In genomic region chr12:121261397-121261796, GRCh38 we compare ENCODE assay signal across 16 cellular contexts. TPM values are rescaled to one million over a fixed set of nuclear protein-coding genes. Genes with fewer than 3 reads are reported as not detected.
A peak's percentile ranks its signal among the peaks of the same experiment; 100 is the strongest.
DNase-seq lines count a peak whose midpoint lies in the region; ATAC-seq and TF ChIP-seq lines count a peak whose summit lies in the region.
"Had no signal": no experiment of that assay in that cellular context is flagged by ENCODE, and none has a peak within 500 bp of the region (broad histone marks: within the 10 kb centered on the region; RNA-seq: fewer than 3 reads in every experiment).

No MANE protein-coding gene starts in this region.

- ATAC-seq in WTC11, result no peak
- no peak for ATAC-seq in T-cell (replicated peaks in 1 of 4)
- ATAC-seq: GM12878 had no signal

- CTCF ChIA-PET in activated CD4-positive, alpha-beta T cell treated with anti-CD3 and anti-CD28 coated beads, Interleukin-2, amount 10 ng/mL, durations not matched to agents 7 days and 5 days (lab: Charles Lee), result no interaction called here
- CTCF ChIA-PET in WTC11 (lab: Charles Lee) (no interaction called here), T-cell (lab: Charles Lee) (interaction anchor here in 1 of 2 donors (0.5 kb wide), 1 partner anchor 67 kb away, joined by 7 read pairs; no protein-coding TSS in a partner anchor)

- peak overlapping the region; percentile 4 for H3K27ac Mint-ChIP-seq in activated CD4-positive, alpha-beta T cell treated with anti-CD3 and anti-CD28 coated beads, Interleukin-2, amount 10 ng/mL, durations not matched to agents 7 days and 5 days
- H3K27ac Mint-ChIP-seq in WTC11 (peak overlapping the region; percentile 44; the same call in 1 of the 2 replicates), neural crest cell (ENCODE audit: unreplicated experiment) (peak overlapping the region; percentile 1), T-cell (no peak overlapping the region)
- H3K27ac Mint-ChIP-seq: CD4-positive, alpha-beta T cell had no signal

- H3K4me3 Mint-ChIP-seq in activated CD4-positive, alpha-beta T cell treated with anti-CD3 and anti-CD28 coated beads, Interleukin-2, amount 10 ng/mL, durations not matched to agents 7 days and 5 days, result no peak overlapping the region
- H3K4me3 Mint-ChIP-seq in WTC11 (no peak overlapping the region), neural crest cell (no peak overlapping the region), T-cell (no peak overlapping the region)
- H3K4me3 Mint-ChIP-seq: CD4-positive, alpha-beta T cell had no signal

- H3K4me3 ChIP-seq in GM12864 (ENCODE audit: low read depth, low read length), result no peak overlapping the region
- H3K4me3 ChIP-seq: A549, GM12878, HAP-1 had no signal

- no peaks in the 10 kb centered on the region for H3K9me3 Mint-ChIP-seq in activated CD4-positive, alpha-beta T cell treated with anti-CD3 and anti-CD28 coated beads, Interleukin-2, amount 10 ng/mL, durations not matched to agents 7 days and 5 days
- H3K9me3 Mint-ChIP-seq in WTC11, result no peaks in the 10 kb centered on the region
- no peaks in the 10 kb centered on the region for H3K9me3 Mint-ChIP-seq in neural crest cell
- H3K9me3 Mint-ChIP-seq in T-cell, result no peaks in the 10 kb centered on the region
- H3K9me3 Mint-ChIP-seq: CD4-positive, alpha-beta T cell had no signal

- TF ChIP-seq CTCF in GM12864 (IDR thresholded peaks at IDR 0.05; ENCODE audit: low read depth, low read length, missing control alignments), result peak; percentile 8
- no peak for TF ChIP-seq CTCF in WTC11 (IDR thresholded peaks at IDR 0.05)
- TF ChIP-seq CTCF in neural crest cell (conservative IDR thresholded peaks at IDR 0.05), result no peak

- no peak for DNase-seq in activated CD4-positive, alpha-beta T cell treated with anti-CD3 and anti-CD28 coated beads, Interleukin-2, amount 10 ng/mL, durations not matched to agents 7 days and 5 days
- DNase-seq in activated CD4-positive, alpha-beta T cell treated with anti-CD3 and anti-CD28 coated beads, Interleukin-2, amount 50 U/mL, for 1 hour, result no peak
- DNase-seq in GM12864 (ENCODE audit: low read depth) (no peak), WTC11 (ENCODE audit: low spot score) (no peak), neural crest cell (ENCODE audit: low read depth, low spot score) (no peak), T-cell (no peak), NCI-H1436 (lab: John Stamatoyannopoulos, UW) (no peak), DMS153 (lab: John Stamatoyannopoulos, UW) (no peak)
- DNase-seq: AML-193; Caco-2; CD4-positive, alpha-beta T cell; DMS79 treated with DMSO at 0.1 percent for 48 hours; GF-D8 had no signal

- H3K36me3 Mint-ChIP-seq in activated CD4-positive, alpha-beta T cell treated with anti-CD3 and anti-CD28 coated beads, Interleukin-2, amount 10 ng/mL, durations not matched to agents 7 days and 5 days (ENCODE audit: low read depth), result peaks cover 33% of the 10 kb centered on the region
- H3K36me3 Mint-ChIP-seq in WTC11 (peaks cover 36% of the 10 kb centered on the region), neural crest cell (ENCODE audit: low read depth) (peaks cover 19% of the 10 kb centered on the region), T-cell (peaks cover 48% of the 10 kb centered on the region)

- POLR2A ChIA-PET in activated CD4-positive, alpha-beta T cell treated with anti-CD3 and anti-CD28 coated beads, Interleukin-2, amount 10 ng/mL, durations not matched to agents 7 days and 5 days (lab: Charles Lee), result no interaction called here
- POLR2A ChIA-PET in WTC11 (lab: Charles Lee), result no interaction called here
- POLR2A ChIA-PET in T-cell (lab: Charles Lee), result no interaction called here

- no peaks in the 10 kb centered on the region for H3K27me3 Mint-ChIP-seq in activated CD4-positive, alpha-beta T cell treated with anti-CD3 and anti-CD28 coated beads, Interleukin-2, amount 10 ng/mL, durations not matched to agents 7 days and 5 days
- H3K27me3 Mint-ChIP-seq in WTC11 (ENCODE audit: low read depth) (no peaks in the 10 kb centered on the region), neural crest cell (ENCODE audit: low read depth) (no peaks in the 10 kb centered on the region), T-cell (no peaks in the 10 kb centered on the region)
- H3K27me3 Mint-ChIP-seq: CD4-positive, alpha-beta T cell had no signal

- H3K4me1 Mint-ChIP-seq in activated CD4-positive, alpha-beta T cell treated with anti-CD3 and anti-CD28 coated beads, Interleukin-2, amount 10 ng/mL, durations not matched to agents 7 days and 5 days, result no peaks in the 10 kb centered on the region
- H3K4me1 Mint-ChIP-seq in WTC11 (no peaks in the 10 kb centered on the region), neural crest cell (no peaks in the 10 kb centered on the region), T-cell (no peaks in the 10 kb centered on the region)

TF ChIP-seq in WTC11, 78 proteins besides CTCF, POLR2A, EP300 and RAD21 (continues in another document):
- TF ChIP-seq E2F1 (CRISPR knock-in tag; IDR thresholded peaks at IDR 0.05), result no peak
- no peak for TF ChIP-seq KAT7 (CRISPR knock-in tag; IDR thresholded peaks at IDR 0.05; ENCODE audit: borderline replicate concordance)
- TF ChIP-seq USF1 (CRISPR knock-in tag; IDR thresholded peaks at IDR 0.05), result no peak
- TF ChIP-seq IRF2 (CRISPR knock-in tag; IDR thresholded peaks at IDR 0.05; ENCODE audit: borderline replicate concordance, low read depth), result no peak
- TF ChIP-seq SMAD3 (CRISPR knock-in tag; IDR thresholded peaks at IDR 0.05; ENCODE audit: borderline replicate concordance), result no peak
- no peak for TF ChIP-seq FOXP4 (CRISPR knock-in tag; IDR thresholded peaks at IDR 0.05)
- no peak for TF ChIP-seq AFF4 (CRISPR knock-in tag; IDR thresholded peaks at IDR 0.05; ENCODE audit: borderline replicate concordance)

RNA-seq across cellular contexts. Expression of gene CAMKK2, which starts 35.1 kb away (rescaled TPM):
- 10 to 100 TPM; 31.2 to 32.4 TPM for total RNA-seq in activated CD4-positive, alpha-beta T cell treated with anti-CD3 and anti-CD28 coated beads, Interleukin-2, amount 10 ng/mL, durations not matched to agents 7 days and 5 days
- total RNA-seq in WTC11 (2021) (32.6 to 36.5 TPM (median 33.4 TPM) in 3 replicates), neural crest cell (40.4 and 43.1 TPM in 2 replicates), T-cell (10 to 100 TPM; 13.6 to 25.5 (median 19.8) TPM)

RNA-seq across cellular contexts. Expression of gene P2RX4, which starts 51.5 kb away (rescaled TPM):
- total RNA-seq in activated CD4-positive, alpha-beta T cell treated with anti-CD3 and anti-CD28 coated beads, Interleukin-2, amount 10 ng/mL, durations not matched to agents 7 days and 5 days, result 10 to 100 TPM; 52.7 to 56.2 TPM
- total RNA-seq in WTC11 (2021) (13.9 to 14.6 TPM (median 14.3 TPM) in 3 replicates), neural crest cell (7.8 and 10.8 TPM in 2 replicates), T-cell (10 to 100 TPM; 36.2 to 62.3 (median 36.9) TPM)

Comparison
In these comparisons a context has a peak if more than half of its experiments do, and no peak if none do; other contexts are left out.
1. H3K27ac Mint-ChIP-seq: peak in activated CD4-positive, alpha-beta T cell treated with anti-CD3 and anti-CD28 coated beads, Interleukin-2, amount 10 ng/mL, durations not matched to agents 7 days and 5 days (single experiment), WTC11 (single experiment) and neural crest cell (single experiment); none in T-cell (0 of 2).